Comparison of ENCODE assay signal across 1 cellular context in the genomic region with DNA sequence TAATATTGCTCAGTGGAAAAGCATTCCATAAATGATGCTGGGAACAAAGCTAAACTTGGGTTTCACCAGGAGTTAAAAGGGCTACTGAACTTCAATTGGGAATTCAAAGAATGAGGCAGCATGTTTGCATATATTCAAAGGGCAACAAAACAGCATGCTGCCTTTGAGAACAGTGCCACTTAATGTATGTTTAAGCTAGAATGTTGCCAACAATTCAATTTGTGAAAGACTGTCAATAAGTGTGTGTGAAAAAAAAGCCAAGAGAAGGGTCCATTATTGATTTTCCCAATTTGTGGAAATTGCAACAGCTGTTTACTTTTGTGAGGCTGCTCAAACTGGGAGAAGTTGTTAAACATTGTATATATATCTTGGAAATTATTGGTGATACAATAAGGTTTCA.
TF ChIP-seq lines count a peak whose summit lies in the region.

No MANE protein-coding gene starts in this region.

TF ChIP-seq in WTC11, 78 proteins besides CTCF, POLR2A, EP300 and RAD21 (continued from another document):
- TF ChIP-seq ERG (CRISPR knock-in tag; IDR thresholded peaks at IDR 0.05): no peak
- TF ChIP-seq ZNF416 (CRISPR knock-in tag; IDR thresholded peaks at IDR 0.05): no peak
- no peak for TF ChIP-seq ZNF671 (CRISPR knock-in tag; IDR thresholded peaks at IDR 0.05)
- TF ChIP-seq, protein P1, sequence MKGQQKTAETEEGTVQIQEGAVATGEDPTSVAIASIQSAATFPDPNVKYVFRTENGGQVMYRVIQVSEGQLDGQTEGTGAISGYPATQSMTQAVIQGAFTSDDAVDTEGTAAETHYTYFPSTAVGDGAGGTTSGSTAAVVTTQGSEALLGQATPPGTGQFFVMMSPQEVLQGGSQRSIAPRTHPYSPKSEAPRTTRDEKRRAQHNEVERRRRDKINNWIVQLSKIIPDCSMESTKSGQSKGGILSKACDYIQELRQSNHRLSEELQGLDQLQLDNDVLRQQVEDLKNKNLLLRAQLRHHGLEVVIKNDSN (CRISPR knock-in tag; IDR thresholded peaks at IDR 0.05): no peak
- TF ChIP-seq ZSCAN18 (CRISPR knock-in tag; IDR thresholded peaks at IDR 0.05): no peak
- TF ChIP-seq USF2 (CRISPR knock-in tag; IDR thresholded peaks at IDR 0.05): no peak
- TF ChIP-seq ZNF425 (CRISPR knock-in tag; conservative IDR thresholded peaks at IDR 0.05): no peak
- no peak for TF ChIP-seq RORB (CRISPR knock-in tag; IDR thresholded peaks at IDR 0.05)
